In genomic region chr20:37651932-37652331, GRCh38 we compare ENCODE assay signal across 1 cellular context.
TF ChIP-seq lines count a peak whose summit lies in the region.

No MANE protein-coding gene starts in this region.

TF ChIP-seq in HepG2, 621 proteins besides CTCF, POLR2A, EP300 and RAD21 (continued from another document and continues in another):
- TF ChIP-seq, protein P1, sequence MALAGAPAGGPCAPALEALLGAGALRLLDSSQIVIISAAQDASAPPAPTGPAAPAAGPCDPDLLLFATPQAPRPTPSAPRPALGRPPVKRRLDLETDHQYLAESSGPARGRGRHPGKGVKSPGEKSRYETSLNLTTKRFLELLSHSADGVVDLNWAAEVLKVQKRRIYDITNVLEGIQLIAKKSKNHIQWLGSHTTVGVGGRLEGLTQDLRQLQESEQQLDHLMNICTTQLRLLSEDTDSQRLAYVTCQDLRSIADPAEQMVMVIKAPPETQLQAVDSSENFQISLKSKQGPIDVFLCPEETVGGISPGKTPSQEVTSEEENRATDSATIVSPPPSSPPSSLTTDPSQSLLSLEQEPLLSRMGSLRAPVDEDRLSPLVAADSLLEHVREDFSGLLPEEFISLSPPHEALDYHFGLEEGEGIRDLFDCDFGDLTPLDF (CRISPR knock-in tag; IDR thresholded peaks at IDR 0.05), result no peak
- TF ChIP-seq ZNF598 (CRISPR knock-in tag; IDR thresholded peaks at IDR 0.05; ENCODE audit: borderline replicate concordance) (0 out of 2 replicates have a peak, but pooled peaks have one; percentile 27), RARG (CRISPR knock-in tag; IDR thresholded peaks at IDR 0.05; ENCODE audit: low read depth) (no peak), ZMYM2 (CRISPR knock-in tag; IDR thresholded peaks at IDR 0.05) (no peak), ZNF644 (CRISPR knock-in tag; IDR thresholded peaks at IDR 0.05; ENCODE audit: low read depth) (no peak), SKIL (CRISPR knock-in tag; IDR thresholded peaks at IDR 0.05; ENCODE audit: borderline replicate concordance) (no peak), HMGXB4 (CRISPR knock-in tag; IDR thresholded peaks at IDR 0.05; ENCODE audit: borderline replicate concordance in 1 of 2, low read depth in 1 of 2) (peak; percentile 28 to 47; a peak in 2 of 4 replicates), ZNF558 (CRISPR knock-in tag; IDR thresholded peaks at IDR 0.05; ENCODE audit: borderline replicate concordance) (no peak), SOX6 (IDR thresholded peaks at IDR 0.05) (no peak), SOX6 (CRISPR knock-in tag; IDR thresholded peaks at IDR 0.05) (peak; percentile 38; the same call in 1 of the 2 replicates), HMG20B (CRISPR knock-in tag; conservative IDR thresholded peaks at IDR 0.05) (no peak), ZBTB4 (CRISPR knock-in tag; IDR thresholded peaks at IDR 0.05; ENCODE audit: borderline replicate concordance) (no peak), ELF3 (CRISPR knock-in tag; IDR thresholded peaks at IDR 0.05) (no peak), ONECUT2 (CRISPR knock-in tag; IDR thresholded peaks at IDR 0.05) (no peak), EED (CRISPR knock-in tag; IDR thresholded peaks at IDR 0.05) (no peak), ZNF501 (CRISPR knock-in tag; IDR thresholded peaks at IDR 0.05) (no peak), ZNF160 (CRISPR knock-in tag; IDR thresholded peaks at IDR 0.05) (no peak), TFDP1 (CRISPR knock-in tag; IDR thresholded peaks at IDR 0.05; ENCODE audit: borderline replicate concordance) (no peak), ZNF777 (CRISPR knock-in tag; IDR thresholded peaks at IDR 0.05) (no peak), ZNF33A (CRISPR knock-in tag; IDR thresholded peaks at IDR 0.05; ENCODE audit: borderline replicate concordance) (no peak), NCOR1 (IDR thresholded peaks at IDR 0.05; ENCODE audit: borderline replicate concordance, low read length) (no peak), PAX8 (CRISPR knock-in tag; IDR thresholded peaks at IDR 0.05; ENCODE audit: borderline replicate concordance) (no peak), NR3C1 (CRISPR knock-in tag; IDR thresholded peaks at IDR 0.05) (no peak), TIGD3 (CRISPR knock-in tag; IDR thresholded peaks at IDR 0.05; ENCODE audit: borderline replicate concordance) (no peak), ZNF720 (CRISPR knock-in tag; IDR thresholded peaks at IDR 0.05) (no peak)
- TF ChIP-seq, protein P2, sequence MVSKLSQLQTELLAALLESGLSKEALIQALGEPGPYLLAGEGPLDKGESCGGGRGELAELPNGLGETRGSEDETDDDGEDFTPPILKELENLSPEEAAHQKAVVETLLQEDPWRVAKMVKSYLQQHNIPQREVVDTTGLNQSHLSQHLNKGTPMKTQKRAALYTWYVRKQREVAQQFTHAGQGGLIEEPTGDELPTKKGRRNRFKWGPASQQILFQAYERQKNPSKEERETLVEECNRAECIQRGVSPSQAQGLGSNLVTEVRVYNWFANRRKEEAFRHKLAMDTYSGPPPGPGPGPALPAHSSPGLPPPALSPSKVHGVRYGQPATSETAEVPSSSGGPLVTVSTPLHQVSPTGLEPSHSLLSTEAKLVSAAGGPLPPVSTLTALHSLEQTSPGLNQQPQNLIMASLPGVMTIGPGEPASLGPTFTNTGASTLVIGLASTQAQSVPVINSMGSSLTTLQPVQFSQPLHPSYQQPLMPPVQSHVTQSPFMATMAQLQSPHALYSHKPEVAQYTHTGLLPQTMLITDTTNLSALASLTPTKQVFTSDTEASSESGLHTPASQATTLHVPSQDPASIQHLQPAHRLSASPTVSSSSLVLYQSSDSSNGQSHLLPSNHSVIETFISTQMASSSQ (IDR thresholded peaks at IDR 0.05; ENCODE audit: low read depth), result no peak
- TF ChIP-seq, protein P2 (CRISPR knock-in tag; IDR thresholded peaks at IDR 0.05; ENCODE audit: borderline replicate concordance), result no peak
- TF ChIP-seq, protein P3, sequence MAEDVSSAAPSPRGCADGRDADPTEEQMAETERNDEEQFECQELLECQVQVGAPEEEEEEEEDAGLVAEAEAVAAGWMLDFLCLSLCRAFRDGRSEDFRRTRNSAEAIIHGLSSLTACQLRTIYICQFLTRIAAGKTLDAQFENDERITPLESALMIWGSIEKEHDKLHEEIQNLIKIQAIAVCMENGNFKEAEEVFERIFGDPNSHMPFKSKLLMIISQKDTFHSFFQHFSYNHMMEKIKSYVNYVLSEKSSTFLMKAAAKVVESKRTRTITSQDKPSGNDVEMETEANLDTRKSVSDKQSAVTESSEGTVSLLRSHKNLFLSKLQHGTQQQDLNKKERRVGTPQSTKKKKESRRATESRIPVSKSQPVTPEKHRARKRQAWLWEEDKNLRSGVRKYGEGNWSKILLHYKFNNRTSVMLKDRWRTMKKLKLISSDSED (CRISPR knock-in tag; IDR thresholded peaks at IDR 0.05), result no peak
- TF ChIP-seq, protein P4, sequence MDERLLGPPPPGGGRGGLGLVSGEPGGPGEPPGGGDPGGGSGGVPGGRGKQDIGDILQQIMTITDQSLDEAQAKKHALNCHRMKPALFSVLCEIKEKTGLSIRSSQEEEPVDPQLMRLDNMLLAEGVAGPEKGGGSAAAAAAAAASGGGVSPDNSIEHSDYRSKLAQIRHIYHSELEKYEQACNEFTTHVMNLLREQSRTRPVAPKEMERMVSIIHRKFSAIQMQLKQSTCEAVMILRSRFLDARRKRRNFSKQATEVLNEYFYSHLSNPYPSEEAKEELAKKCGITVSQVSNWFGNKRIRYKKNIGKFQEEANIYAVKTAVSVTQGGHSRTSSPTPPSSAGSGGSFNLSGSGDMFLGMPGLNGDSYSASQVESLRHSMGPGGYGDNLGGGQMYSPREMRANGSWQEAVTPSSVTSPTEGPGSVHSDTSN (CRISPR knock-in tag; IDR thresholded peaks at IDR 0.05), result no peak
- TF ChIP-seq, protein P5, sequence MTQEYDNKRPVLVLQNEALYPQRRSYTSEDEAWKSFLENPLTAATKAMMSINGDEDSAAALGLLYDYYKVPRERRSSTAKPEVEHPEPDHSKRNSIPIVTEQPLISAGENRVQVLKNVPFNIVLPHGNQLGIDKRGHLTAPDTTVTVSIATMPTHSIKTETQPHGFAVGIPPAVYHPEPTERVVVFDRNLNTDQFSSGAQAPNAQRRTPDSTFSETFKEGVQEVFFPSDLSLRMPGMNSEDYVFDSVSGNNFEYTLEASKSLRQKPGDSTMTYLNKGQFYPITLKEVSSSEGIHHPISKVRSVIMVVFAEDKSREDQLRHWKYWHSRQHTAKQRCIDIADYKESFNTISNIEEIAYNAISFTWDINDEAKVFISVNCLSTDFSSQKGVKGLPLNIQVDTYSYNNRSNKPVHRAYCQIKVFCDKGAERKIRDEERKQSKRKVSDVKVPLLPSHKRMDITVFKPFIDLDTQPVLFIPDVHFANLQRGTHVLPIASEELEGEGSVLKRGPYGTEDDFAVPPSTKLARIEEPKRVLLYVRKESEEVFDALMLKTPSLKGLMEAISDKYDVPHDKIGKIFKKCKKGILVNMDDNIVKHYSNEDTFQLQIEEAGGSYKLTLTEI (CRISPR knock-in tag; conservative IDR thresholded peaks at IDR 0.05), result no peak
- TF ChIP-seq, protein P6, sequence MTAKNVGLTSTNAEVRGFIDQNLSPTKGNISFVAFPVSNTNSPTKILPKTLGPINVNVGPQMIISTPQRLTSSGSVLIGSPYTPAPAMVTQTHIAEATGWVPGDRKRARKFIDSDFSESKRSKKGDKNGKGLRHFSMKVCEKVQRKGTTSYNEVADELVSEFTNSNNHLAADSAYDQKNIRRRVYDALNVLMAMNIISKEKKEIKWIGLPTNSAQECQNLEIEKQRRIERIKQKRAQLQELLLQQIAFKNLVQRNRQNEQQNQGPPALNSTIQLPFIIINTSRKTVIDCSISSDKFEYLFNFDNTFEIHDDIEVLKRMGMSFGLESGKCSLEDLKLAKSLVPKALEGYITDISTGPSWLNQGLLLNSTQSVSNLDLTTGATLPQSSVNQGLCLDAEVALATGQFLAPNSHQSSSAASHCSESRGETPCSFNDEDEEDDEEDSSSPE (CRISPR knock-in tag; IDR thresholded peaks at IDR 0.05), result no peak
- TF ChIP-seq, protein P7, sequence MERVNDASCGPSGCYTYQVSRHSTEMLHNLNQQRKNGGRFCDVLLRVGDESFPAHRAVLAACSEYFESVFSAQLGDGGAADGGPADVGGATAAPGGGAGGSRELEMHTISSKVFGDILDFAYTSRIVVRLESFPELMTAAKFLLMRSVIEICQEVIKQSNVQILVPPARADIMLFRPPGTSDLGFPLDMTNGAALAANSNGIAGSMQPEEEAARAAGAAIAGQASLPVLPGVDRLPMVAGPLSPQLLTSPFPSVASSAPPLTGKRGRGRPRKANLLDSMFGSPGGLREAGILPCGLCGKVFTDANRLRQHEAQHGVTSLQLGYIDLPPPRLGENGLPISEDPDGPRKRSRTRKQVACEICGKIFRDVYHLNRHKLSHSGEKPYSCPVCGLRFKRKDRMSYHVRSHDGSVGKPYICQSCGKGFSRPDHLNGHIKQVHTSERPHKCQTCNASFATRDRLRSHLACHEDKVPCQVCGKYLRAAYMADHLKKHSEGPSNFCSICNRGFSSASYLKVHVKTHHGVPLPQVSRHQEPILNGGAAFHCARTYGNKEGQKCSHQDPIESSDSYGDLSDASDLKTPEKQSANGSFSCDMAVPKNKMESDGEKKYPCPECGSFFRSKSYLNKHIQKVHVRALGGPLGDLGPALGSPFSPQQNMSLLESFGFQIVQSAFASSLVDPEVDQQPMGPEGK (CRISPR knock-in tag; IDR thresholded peaks at IDR 0.05), result peak; percentile 52; the same call in 1 of the 2 replicates
